In the genomic region with DNA sequence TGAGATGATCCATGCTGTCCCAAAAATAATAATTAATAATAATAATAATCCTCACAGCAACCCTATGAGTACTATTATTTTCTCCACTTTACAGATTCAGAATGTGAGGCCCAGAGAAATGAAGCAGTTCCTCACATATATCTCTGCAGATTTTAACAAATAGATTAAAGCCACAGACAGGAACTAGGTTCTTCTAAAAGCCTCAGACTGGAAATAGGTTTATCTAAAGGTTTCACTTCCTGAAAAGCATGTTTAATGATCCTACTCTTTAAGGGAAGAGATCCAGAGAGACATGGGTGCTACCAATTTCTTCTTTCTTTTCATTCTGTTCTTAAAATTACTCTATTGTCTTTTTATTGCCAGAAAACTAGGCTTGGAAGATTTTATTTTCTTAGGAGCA, we compare ENCODE assay signal across 20 cellular contexts.
"Had no signal": no experiment of that assay in that cellular context is flagged by ENCODE, and none has a peak within 500 bp of the region (broad histone marks: within the 10 kb centered on the region; RNA-seq: fewer than 3 reads in every experiment).

No MANE protein-coding gene starts in this region.

- H3K27me3 Mint-ChIP-seq: activated naive CD8-positive, alpha-beta T cell treated with anti-CD3 and anti-CD28 coated beads, Interleukin-2, amount 50 U/mL, for 24 hours; activated T-helper 17 cell treated with anti-CD3 and anti-CD28 coated beads, Interleukin-2, amount 50 U/mL, for 72 hours; dendritic cell treated with granulocyte-macrophage colony-stimulating factor and Interleukin-4, amounts not matched to agents 40 ng/mL and 50 ng/mL, for 4 days; effector memory CD8-positive, alpha-beta T cell; stimulated activated naive CD8-positive, alpha-beta T cell treated with anti-CD3 and anti-CD28 coated beads, Interleukin-15, Interleukin-2, amounts not matched to agents 100 ng/mL and 50 ng/mL, for 24 hours had no signal

- H3K4me1 Mint-ChIP-seq: activated naive CD8-positive, alpha-beta T cell treated with anti-CD3 and anti-CD28 coated beads, Interleukin-2, amount 50 U/mL, for 24 hours; activated T-helper 17 cell treated with anti-CD3 and anti-CD28 coated beads, Interleukin-2, amount 50 U/mL, for 72 hours; nephron progenitor cell had no signal

- FAIRE-seq: bronchial epithelial cell had no signal

- ATAC-seq: activated naive CD8-positive, alpha-beta T cell treated with anti-CD3 and anti-CD28 coated beads, Interleukin-2, amount 50 U/mL, for 24 hours; activated T-helper 17 cell treated with anti-CD3 and anti-CD28 coated beads, Interleukin-2, amount 50 U/mL, for 72 hours; effector memory CD8-positive, alpha-beta T cell; foreskin keratinocyte; psoas muscle; right lobe of liver had no signal

- H3K27ac ChIP-seq: ascending aorta, foreskin keratinocyte, psoas muscle, right lobe of liver, suprapubic skin, VCaP had no signal

- H3K27ac Mint-ChIP-seq: activated naive CD4-positive, alpha-beta T cell treated with anti-CD3 and anti-CD28 coated beads for 36 hours; activated naive CD8-positive, alpha-beta T cell treated with anti-CD3 and anti-CD28 coated beads, Interleukin-2, amount 50 U/mL, for 24 hours; activated T-helper 17 cell treated with anti-CD3 and anti-CD28 coated beads, Interleukin-2, amount 50 U/mL, for 72 hours; dendritic cell treated with granulocyte-macrophage colony-stimulating factor and Interleukin-4, amounts not matched to agents 40 ng/mL and 50 ng/mL, for 4 days; effector memory CD8-positive, alpha-beta T cell; nephron progenitor cell; stimulated activated naive CD8-positive, alpha-beta T cell treated with anti-CD3 and anti-CD28 coated beads, Interleukin-15, Interleukin-2, amounts not matched to agents 100 ng/mL and 50 ng/mL, for 24 hours had no signal

- H3K4me3 ChIP-seq: ascending aorta, psoas muscle, right lobe of liver, smooth muscle cell, suprapubic skin had no signal

- H3K27me3 ChIP-seq: ascending aorta, foreskin keratinocyte, right lobe of liver, suprapubic skin had no signal

- DNase-seq: activated CD4-positive, alpha-beta T cell treated with anti-CD3 and anti-CD28 coated beads for 1 hour; activated CD4-positive, alpha-beta T cell treated with anti-CD3 and anti-CD28 coated beads, Interleukin-2, amount 50 U/mL, for 4 hours; activated naive CD4-positive, alpha-beta T cell treated with anti-CD3 and anti-CD28 coated beads for 36 hours; activated naive CD8-positive, alpha-beta T cell treated with anti-CD3 and anti-CD28 coated beads, Interleukin-2, amount 50 U/mL, for 24 hours; effector memory CD8-positive, alpha-beta T cell; foreskin keratinocyte; glutamatergic neuron; kidney glomerular epithelial cell; nephron progenitor cell; psoas muscle; right lobe of liver; trophoblast cell had no signal

- H3K4me3 Mint-ChIP-seq: activated naive CD4-positive, alpha-beta T cell treated with anti-CD3 and anti-CD28 coated beads for 36 hours; activated naive CD8-positive, alpha-beta T cell treated with anti-CD3 and anti-CD28 coated beads, Interleukin-2, amount 50 U/mL, for 24 hours; activated T-helper 17 cell treated with anti-CD3 and anti-CD28 coated beads, Interleukin-2, amount 50 U/mL, for 72 hours; dendritic cell treated with granulocyte-macrophage colony-stimulating factor and Interleukin-4, amounts not matched to agents 40 ng/mL and 50 ng/mL, for 4 days; effector memory CD8-positive, alpha-beta T cell; nephron progenitor cell; stimulated activated naive CD8-positive, alpha-beta T cell treated with anti-CD3 and anti-CD28 coated beads, Interleukin-15, Interleukin-2, amounts not matched to agents 100 ng/mL and 50 ng/mL, for 24 hours had no signal

- H3K9me3 ChIP-seq: ascending aorta, psoas muscle, right lobe of liver, suprapubic skin had no signal

- H3K36me3 ChIP-seq: ascending aorta, right lobe of liver, suprapubic skin had no signal

- H3K9me3 Mint-ChIP-seq: activated naive CD4-positive, alpha-beta T cell treated with anti-CD3 and anti-CD28 coated beads for 36 hours; activated naive CD8-positive, alpha-beta T cell treated with anti-CD3 and anti-CD28 coated beads, Interleukin-2, amount 50 U/mL, for 24 hours; activated T-helper 17 cell treated with anti-CD3 and anti-CD28 coated beads, Interleukin-2, amount 50 U/mL, for 72 hours; dendritic cell treated with granulocyte-macrophage colony-stimulating factor and Interleukin-4, amounts not matched to agents 40 ng/mL and 50 ng/mL, for 4 days; nephron progenitor cell had no signal

- H3K4me1 ChIP-seq: ascending aorta, foreskin keratinocyte, psoas muscle, suprapubic skin had no signal

- H3K4me2 ChIP-seq: smooth muscle cell had no signal
